Comparison of ENCODE assay signal across 15 cellular contexts in the genomic region with DNA sequence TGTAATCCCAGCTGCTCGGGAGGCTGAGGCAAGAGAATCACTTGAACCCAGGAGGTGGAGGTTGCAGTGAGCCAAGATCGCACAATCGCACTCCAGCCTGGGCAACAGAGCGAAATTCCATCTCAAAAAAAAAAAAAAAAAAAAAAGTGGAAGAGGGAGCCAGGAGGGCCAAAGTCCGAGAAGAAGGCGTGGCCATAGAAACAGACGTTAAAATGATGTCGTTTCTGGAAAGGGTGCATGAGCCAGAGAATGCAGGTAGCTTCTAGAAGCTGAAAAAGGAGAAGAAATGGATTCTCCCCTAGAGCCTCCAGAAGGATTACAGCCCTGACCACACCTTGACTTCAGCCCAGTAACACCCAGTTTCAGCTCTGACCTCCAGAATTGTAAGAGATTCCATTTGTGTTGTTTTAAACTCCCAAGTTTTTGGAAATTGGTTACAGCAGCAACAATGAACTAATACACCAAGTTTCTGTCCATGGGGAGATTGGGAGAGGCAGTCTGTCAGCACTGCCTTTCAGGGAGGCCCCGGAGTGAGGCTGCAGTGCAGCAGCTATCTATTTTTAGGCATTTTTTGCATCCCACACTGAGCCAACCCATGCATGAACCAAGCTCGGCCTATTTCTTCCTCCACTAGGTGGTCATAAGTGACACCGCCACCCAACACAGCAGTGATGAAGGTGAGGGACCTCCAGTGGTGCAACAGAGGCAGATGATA.
"Had no signal": no experiment of that assay in that cellular context is flagged by ENCODE, and none has a peak within 500 bp of the region (broad histone marks: within the 10 kb centered on the region; RNA-seq: fewer than 3 reads in every experiment).

No MANE protein-coding gene starts in this region.

- H3K9me3 ChIP-seq: tibial nerve had no signal

- H3K27ac ChIP-seq: dorsolateral prefrontal cortex, neural progenitor cell, parathyroid adenoma, tibial nerve had no signal

- H3K36me3 ChIP-seq: neural progenitor cell, tibial nerve had no signal

- H3K27me3 ChIP-seq: dorsolateral prefrontal cortex, neural progenitor cell, tibial nerve had no signal

- H3K4me3 ChIP-seq: dorsolateral prefrontal cortex, neural progenitor cell, smooth muscle cell, tibial nerve had no signal

- ATAC-seq: activated T-cell treated with anti-CD3 and anti-CD28 coated beads, Interleukin-2, amount 50 U/mL, for 4 hours; esophagus mucosa; stimulated activated effector memory CD8-positive, alpha-beta T cell treated with anti-CD3 and anti-CD28 coated beads, Interleukin-12 subunit alpha, Interleukin-12 subunit beta, amount 100 ng/mL, for 72 hours had no signal

- H3K4me1 ChIP-seq: neural progenitor cell had no signal

- DNase-seq: activated CD4-positive, alpha-beta T cell treated with anti-CD3 and anti-CD28 coated beads, Interleukin-2, amount 50 U/mL, for 48 hours; activated gamma-delta T cell treated with Interleukin-2 at 50 U/mL for 16 hours; activated naive CD8-positive, alpha-beta T cell treated with anti-CD3 and anti-CD28 coated beads for 36 hours; activated T-cell treated with anti-CD3 and anti-CD28 coated beads, Interleukin-2, amount 50 U/mL, for 4 hours; cerebellar nuclear complex; left cardiac atrium; retina; T-helper 2 cell had no signal
